12 cellular contexts compared by ENCODE assay signal in the genomic region with DNA sequence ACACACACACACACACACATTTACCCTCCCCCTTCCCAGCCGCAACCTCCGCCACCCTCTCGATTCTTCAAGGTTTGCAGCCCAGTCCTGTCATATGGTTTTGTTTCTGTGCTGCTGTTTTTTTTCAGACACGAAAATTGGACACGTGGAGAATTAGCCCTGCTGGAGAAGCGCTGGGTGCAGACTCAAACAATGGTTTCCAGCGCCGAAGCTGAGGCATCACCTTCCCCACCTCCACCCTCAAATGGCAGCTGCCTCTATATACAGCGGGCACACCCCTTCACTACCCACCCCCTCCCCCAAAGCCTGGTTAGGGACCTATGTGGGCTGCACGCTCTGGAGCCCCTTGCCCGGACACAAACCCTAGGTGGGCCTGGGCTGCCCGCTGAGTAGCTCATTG.
A peak's percentile ranks its signal among the peaks of the same experiment; 100 is the strongest.
DNase-seq lines count a peak whose midpoint lies in the region; ATAC-seq and TF ChIP-seq lines count a peak whose summit lies in the region.
"Had no signal": no experiment of that assay in that cellular context is flagged by ENCODE, and none has a peak within 500 bp of the region (broad histone marks: within the 10 kb centered on the region; RNA-seq: fewer than 3 reads in every experiment).

No MANE protein-coding gene starts in this region.

- 7% methylated on average over 9 of the region's 12 CpGs for WGBS in HUES64

- peak overlapping the region; percentile 45 for H3K4me3 ChIP-seq in HUES64 (ENCODE audit: low read length)

- no peaks in the 10 kb centered on the region for H3K36me3 ChIP-seq in HUES64 (ENCODE audit: insufficient read depth, low read length)
- H3K36me3 ChIP-seq: left ventricle myocardium inferior had no signal

- peak overlapping the region; percentile 76 for H3K4me3 Mint-ChIP-seq in CD4-positive, alpha-beta T cell
- H3K4me3 Mint-ChIP-seq in activated T-helper 17 cell treated with anti-CD3 and anti-CD28 coated beads, Interleukin-2, amount 50 U/mL, for 72 hours: peak overlapping the region; percentile 47
- peak overlapping the region in 7 of 8 donors; percentile 22 to 82 (median 68) for H3K4me3 Mint-ChIP-seq in naive B cell

- intact Hi-C loops in CD4-positive, alpha-beta T cell (cut with DNase I, micrococcal nuclease): loop anchor here (5.0 to 10.0 kb wide), 6 partner anchors 47 to 255 kb away; no protein-coding TSS in a partner anchor

- H3K9ac ChIP-seq in HUES64 (ENCODE audit: low read depth, low read length): no peak overlapping the region
- H3K9ac ChIP-seq: parathyroid adenoma had no signal

- H3K27ac ChIP-seq in CD4-positive, alpha-beta T cell (ENCODE audit: low read depth, low read length): no peak overlapping the region
- no peak overlapping the region for H3K27ac ChIP-seq in HUES64 (ENCODE audit: low read depth, low read length)
- H3K27ac ChIP-seq: left ventricle myocardium inferior, parathyroid adenoma had no signal

- H3K27me3 Mint-ChIP-seq in CD4-positive, alpha-beta T cell: peaks cover 43% of the 10 kb centered on the region
- H3K27me3 Mint-ChIP-seq in activated T-helper 17 cell treated with anti-CD3 and anti-CD28 coated beads, Interleukin-2, amount 50 U/mL, for 72 hours: peaks cover 31% of the 10 kb centered on the region
- peaks cover 16 to 35% (median 32%) of the 10 kb centered on the region in 3 donors for H3K27me3 Mint-ChIP-seq in naive B cell

- H3K9me3 ChIP-seq in CD4-positive, alpha-beta T cell (ENCODE audit: control insufficient read depth, low read length): no peaks in the 10 kb centered on the region
- no peaks in the 10 kb centered on the region for H3K9me3 ChIP-seq in HUES64 (ENCODE audit: insufficient read depth, low read depth, low read length)
- H3K9me3 ChIP-seq: left ventricle myocardium inferior had no signal

- H3K36me3 Mint-ChIP-seq in CD4-positive, alpha-beta T cell (ENCODE audit: low read depth): no peaks in the 10 kb centered on the region
- H3K36me3 Mint-ChIP-seq in activated T-helper 17 cell treated with anti-CD3 and anti-CD28 coated beads, Interleukin-2, amount 50 U/mL, for 72 hours (ENCODE audit: low read depth): no peaks in the 10 kb centered on the region
- no peaks in the 10 kb centered on the region for H3K36me3 Mint-ChIP-seq in naive B cell

- H3K27ac Mint-ChIP-seq in CD4-positive, alpha-beta T cell: no peak overlapping the region
- no peak overlapping the region for H3K27ac Mint-ChIP-seq in activated T-helper 17 cell treated with anti-CD3 and anti-CD28 coated beads, Interleukin-2, amount 50 U/mL, for 72 hours
- peak overlapping the region in 2 of 6 donors; percentile 27 to 91 for H3K27ac Mint-ChIP-seq in naive B cell

- no peak for TF ChIP-seq CTCF in CD4-positive, alpha-beta T cell (IDR thresholded peaks at IDR 0.05)

- DNase-seq in CD4-positive, alpha-beta T cell: no peak
- DNase-seq in naive B cell (no peak), NCI-H2029 treated with DMSO at 0.1 percent for 48 hours (lab: John Stamatoyannopoulos, UW) (no peak)
- DNase-seq: activated CD4-positive, alpha-beta T cell treated with anti-CD3 and anti-CD28 coated beads, Interleukin-2, amount 50 U/mL, for 1 hour; NCI-H1105 had no signal

- H3K4me1 Mint-ChIP-seq in CD4-positive, alpha-beta T cell (ENCODE audit: low read depth): peaks cover 40% of the 10 kb centered on the region
- no peaks in the 10 kb centered on the region for H3K4me1 Mint-ChIP-seq in activated T-helper 17 cell treated with anti-CD3 and anti-CD28 coated beads, Interleukin-2, amount 50 U/mL, for 72 hours
- H3K4me1 Mint-ChIP-seq in naive B cell: peaks cover 22 to 43% (median 39%) of the 10 kb centered on the region in 3 donors

- no peak for ATAC-seq in CD4-positive, alpha-beta T cell (ENCODE audit: poor library complexity)
- no peak for ATAC-seq in activated T-helper 17 cell treated with anti-CD3 and anti-CD28 coated beads, Interleukin-2, amount 50 U/mL, for 72 hours (replicated peaks)
- ATAC-seq in naive B cell (ENCODE audit: low read depth in 2 of 2) (no peak), GM21367 (IDR thresholded peaks at IDR 0.05; ENCODE audit: unreplicated experiment) (no peak), HG03439 (IDR thresholded peaks at IDR 0.05; ENCODE audit: unreplicated experiment) (no peak), GM21447 (IDR thresholded peaks at IDR 0.05; ENCODE audit: unreplicated experiment) (no peak)

- H3K9me3 Mint-ChIP-seq in CD4-positive, alpha-beta T cell: no peaks in the 10 kb centered on the region
- H3K9me3 Mint-ChIP-seq in activated T-helper 17 cell treated with anti-CD3 and anti-CD28 coated beads, Interleukin-2, amount 50 U/mL, for 72 hours: no peaks in the 10 kb centered on the region
- peaks cover 0 to 13% (median 2%) of the 10 kb centered on the region in 7 donors for H3K9me3 Mint-ChIP-seq in naive B cell

- POLR2A ChIA-PET in CD4-positive, alpha-beta T cell (lab: Charles Lee): interaction anchor here (1.3 to 1.8 kb wide), 3 partner anchors 50 to 167 kb away, joined by 4 to 11 read pairs (median 6); a partner anchor contains a TSS

- H3K4me1 ChIP-seq in HUES64 (ENCODE audit: insufficient read depth, low read length): peaks cover 33% of the 10 kb centered on the region
- H3K4me1 ChIP-seq: parathyroid adenoma had no signal

- H3K27me3 ChIP-seq in CD4-positive, alpha-beta T cell (ENCODE audit: control insufficient read depth, insufficient read depth, low read length): peaks cover 45% of the 10 kb centered on the region
- peaks cover 92% of the 10 kb centered on the region for H3K27me3 ChIP-seq in HUES64 (ENCODE audit: insufficient read depth, low read length)

- CTCF ChIA-PET in CD4-positive, alpha-beta T cell (lab: Charles Lee): no interaction called here
